In genomic region chr1:35443768-35444518, GRCh38 we compare ENCODE assay signal across 11 cellular contexts.
DNase-seq lines count a peak whose midpoint lies in the region; ATAC-seq and TF ChIP-seq lines count a peak whose summit lies in the region.
"Had no signal": no experiment of that assay in that cellular context is flagged by ENCODE, and none has a peak within 500 bp of the region (broad histone marks: within the 10 kb centered on the region; RNA-seq: fewer than 3 reads in every experiment).

No MANE protein-coding gene starts in this region.

- no peaks in the 10 kb centered on the region for H3K9me3 Mint-ChIP-seq in activated naive CD8-positive, alpha-beta T cell (ENCODE audit: low read depth)
- no peaks in the 10 kb centered on the region for H3K9me3 Mint-ChIP-seq in activated naive CD8-positive, alpha-beta T cell treated with anti-CD3 and anti-CD28 coated beads, Interleukin-2, amount 50 U/mL, for 24 hours

- no peak for DNase-seq in activated naive CD8-positive, alpha-beta T cell treated with anti-CD3 and anti-CD28 coated beads, Interleukin-2, amount 50 U/mL, for 24 hours
- DNase-seq in NB4 (ENCODE audit: low read depth), result no peak
- peak; percentile 19 to 29 for DNase-seq in cardiac fibroblast (ENCODE audit: low read depth in 2 of 2)
- DNase-seq in retinal pigment epithelial cell (ENCODE audit: low read depth), result no peak
- no peak for DNase-seq in uterus
- DNase-seq: activated CD8-positive, alpha-beta memory T cell treated with anti-CD3 and anti-CD28 coated beads for 24 hours; amniotic stem cell; C1 segment of cervical spinal cord had no signal

- H3K4me3 ChIP-seq in NB4 (ENCODE audit: low read depth, low read length) (no peak overlapping the region), cardiac fibroblast (replicated peaks in 1 of 2; ENCODE audit: low read depth in 2 of 2, low read length in 2 of 2) (no peak overlapping the region), retinal pigment epithelial cell (ENCODE audit: low read length) (no peak overlapping the region), uterus (no peak overlapping the region)

- peak; percentile 4 for TF ChIP-seq CTCF in NB4 (IDR thresholded peaks at IDR 0.05; ENCODE audit: low read depth, low read length)
- no peak for TF ChIP-seq CTCF in cardiac fibroblast (IDR thresholded peaks at IDR 0.05; ENCODE audit: low read depth, low read length)
- TF ChIP-seq CTCF in retinal pigment epithelial cell (conservative IDR thresholded peaks at IDR 0.05; ENCODE audit: low read depth, low read length), result peak; percentile 15
- no peak for TF ChIP-seq CTCF in uterus (IDR thresholded peaks at IDR 0.05)

- peak overlapping the region; percentile 15 for H3K4me3 Mint-ChIP-seq in activated naive CD8-positive, alpha-beta T cell
- H3K4me3 Mint-ChIP-seq in activated naive CD8-positive, alpha-beta T cell treated with anti-CD3 and anti-CD28 coated beads, Interleukin-2, amount 50 U/mL, for 24 hours, result no peak overlapping the region

- no peaks in the 10 kb centered on the region for H3K36me3 ChIP-seq in uterus

- H3K27ac Mint-ChIP-seq in activated naive CD8-positive, alpha-beta T cell, result peak overlapping the region; percentile 56
- no peak overlapping the region for H3K27ac Mint-ChIP-seq in activated naive CD8-positive, alpha-beta T cell treated with anti-CD3 and anti-CD28 coated beads, Interleukin-2, amount 50 U/mL, for 24 hours

- TF ChIP-seq POLR2A in NB4 (IDR thresholded peaks at IDR 0.05; ENCODE audit: extremely low read depth, insufficient read length), result no peak
- TF ChIP-seq POLR2A in uterus (IDR thresholded peaks at IDR 0.05), result no peak

- H3K4me1 ChIP-seq in uterus, result no peaks in the 10 kb centered on the region

- H3K27ac ChIP-seq in uterus, result no peak overlapping the region

- no peaks in the 10 kb centered on the region for H3K27me3 Mint-ChIP-seq in activated naive CD8-positive, alpha-beta T cell
- no peaks in the 10 kb centered on the region for H3K27me3 Mint-ChIP-seq in activated naive CD8-positive, alpha-beta T cell treated with anti-CD3 and anti-CD28 coated beads, Interleukin-2, amount 50 U/mL, for 24 hours

- H3K9me3 ChIP-seq in uterus, result no peaks in the 10 kb centered on the region

- intact Hi-C loops in uterus (cut with DNase I; ENCODE audit: low total_unique reads), result no loop called here

- H3K27me3 ChIP-seq in uterus, result no peaks in the 10 kb centered on the region

- H3K4me1 Mint-ChIP-seq in activated naive CD8-positive, alpha-beta T cell (ENCODE audit: low read depth), result peaks cover 32% of the 10 kb centered on the region
- peaks cover 16% of the 10 kb centered on the region for H3K4me1 Mint-ChIP-seq in activated naive CD8-positive, alpha-beta T cell treated with anti-CD3 and anti-CD28 coated beads, Interleukin-2, amount 50 U/mL, for 24 hours

- H3K36me3 Mint-ChIP-seq in activated naive CD8-positive, alpha-beta T cell, result peaks cover 8% of the 10 kb centered on the region
- H3K36me3 Mint-ChIP-seq in activated naive CD8-positive, alpha-beta T cell treated with anti-CD3 and anti-CD28 coated beads, Interleukin-2, amount 50 U/mL, for 24 hours (ENCODE audit: low read depth), result peaks cover 14% of the 10 kb centered on the region

- ATAC-seq in activated naive CD8-positive, alpha-beta T cell treated with anti-CD3 and anti-CD28 coated beads, Interleukin-2, amount 50 U/mL, for 24 hours, result no peak
- ATAC-seq in GM18870 (IDR thresholded peaks at IDR 0.05; ENCODE audit: unreplicated experiment) (no peak), HG03280 (IDR thresholded peaks at IDR 0.05; ENCODE audit: unreplicated experiment) (no peak)

Comparison
In these comparisons a context has a peak if more than half of its experiments do, and no peak if none do; other contexts are left out.
1. DNase-seq: peak in cardiac fibroblast (2 of 2); none in activated naive CD8-positive, alpha-beta T cell treated with anti-CD3 and anti-CD28 coated beads, Interleukin-2, amount 50 U/mL, for 24 hours (single experiment), NB4 (single experiment), retinal pigment epithelial cell (single experiment) and uterus (0 of 2).
2. CTCF ChIP-seq: peak in NB4 (single experiment) and retinal pigment epithelial cell (single experiment); none in cardiac fibroblast (single experiment) and uterus (0 of 4).